ENCODE assay signal across 12 cellular contexts in genomic region chr4:20698382-20698781, GRCh38. TPM values are rescaled to one million over a fixed set of nuclear protein-coding genes. Genes with fewer than 3 reads are reported as not detected.
DNase-seq lines count a peak whose midpoint lies in the region; ATAC-seq and TF ChIP-seq lines count a peak whose summit lies in the region.
"Had no signal": no experiment of that assay in that cellular context is flagged by ENCODE, and none has a peak within 500 bp of the region (broad histone marks: within the 10 kb centered on the region; RNA-seq: fewer than 3 reads in every experiment).

No MANE protein-coding gene starts in this region.

- H3K9me3 Mint-ChIP-seq in HFFc6: no peaks in the 10 kb centered on the region
- H3K9me3 Mint-ChIP-seq: activated naive CD4-positive, alpha-beta T cell treated with anti-CD3 and anti-CD28 coated beads, Interleukin-2, amount 50 U/mL, for 24 hours had no signal

- no peaks in the 10 kb centered on the region; the same call in 1 of the 2 replicates for H3K27me3 Mint-ChIP-seq in HFFc6 (ENCODE audit: insufficient read depth)
- H3K27me3 Mint-ChIP-seq: activated naive CD4-positive, alpha-beta T cell treated with anti-CD3 and anti-CD28 coated beads, Interleukin-2, amount 50 U/mL, for 24 hours had no signal

- no peak overlapping the region for H3K27ac Mint-ChIP-seq in HFFc6

- H3K4me1 Mint-ChIP-seq in HFFc6 (ENCODE audit: low read depth): peaks cover 29% of the 10 kb centered on the region

- H3K27ac ChIP-seq in coronary artery: no peak overlapping the region

- peak; percentile 42 for DNase-seq in AG10803 (ENCODE audit: low read depth)
- DNase-seq in HFFc6: peak; percentile 14
- DNase-seq in SK-MEL-5 (ENCODE audit: low read depth, low spot score): peak; percentile 51
- peak; percentile 35 for DNase-seq in fibroblast of the aortic adventitia (ENCODE audit: low read depth)
- DNase-seq in coronary artery (ENCODE audit: low spot score): no peak
- no peak for DNase-seq in NCI-H146 (lab: John Stamatoyannopoulos, UW)
- no peak for DNase-seq in glomerular visceral epithelial cell (ENCODE audit: extremely low spot score)
- DNase-seq: activated CD4-positive, alpha-beta T cell treated with anti-CD3 and anti-CD28 coated beads for 36 hours; BE2C; glutamatergic neuron had no signal

- no peak for ATAC-seq in GM21825 (IDR thresholded peaks at IDR 0.05; ENCODE audit: unreplicated experiment)
- ATAC-seq: activated CD4-positive, alpha-beta T cell treated with anti-CD3 and anti-CD28 coated beads for 36 hours had no signal

- in situ Hi-C loops in SK-MEL-5 (cut with HindIII; ENCODE audit: low pct_unique_long_range_greater_than_20kb, low sequenced_read_pairs): no loop called here

- no peaks in the 10 kb centered on the region for H3K36me3 Mint-ChIP-seq in HFFc6 (ENCODE audit: low read depth)
- H3K36me3 Mint-ChIP-seq: activated naive CD4-positive, alpha-beta T cell treated with anti-CD3 and anti-CD28 coated beads, Interleukin-2, amount 50 U/mL, for 24 hours had no signal

- no peak overlapping the region for H3K4me3 Mint-ChIP-seq in HFFc6
- H3K4me3 Mint-ChIP-seq: activated CD4-positive, alpha-beta T cell treated with anti-CD3 and anti-CD28 coated beads for 36 hours had no signal

- TF ChIP-seq CTCF in AG10803 (conservative IDR thresholded peaks at IDR 0.05; ENCODE audit: low read length) (no peak), HFFc6 (IDR thresholded peaks at IDR 0.05) (no peak), fibroblast of the aortic adventitia (IDR thresholded peaks at IDR 0.05; ENCODE audit: insufficient read depth, low read length) (no peak), coronary artery (IDR thresholded peaks at IDR 0.05) (no peak)

- H3K4me3 ChIP-seq in AG10803 (ENCODE audit: low read length): no peak overlapping the region
- H3K4me3 ChIP-seq in fibroblast of the aortic adventitia (ENCODE audit: low read depth, low read length): no peak overlapping the region
- H3K4me3 ChIP-seq in coronary artery: no peak overlapping the region

RNA-seq across cellular contexts. Expression of gene PACRGL, which starts 1.9 kb away (rescaled TPM):
- 10 to 100 TPM in 5 of 6 experiments, 1 to 10 TPM in 1; 9.6 to 12.6 (median 10.5) TPM for total RNA-seq in HFFc6 (2021; fragmentation: NEBNext Ultra II Directional; extraction: Animal tissue kit (Norgen Biotek cat#: 25700))
- 34.0 and 35.6 TPM in 2 replicates for total RNA-seq in SK-MEL-5 (2014; rRNA removed; shearing (Covaris generic))
- polyA plus RNA-seq in SK-MEL-5 (2015; cell fraction: cytosol; rRNA removed): 29.5 and 34.7 TPM in 2 replicates
- polyA plus RNA-seq in SK-MEL-5 (2015; cell fraction: nucleus; rRNA removed): 61.4 and 66.6 TPM in 2 replicates
- total RNA-seq in fibroblast of the aortic adventitia (ENCODE audit: low replicate concordance): 20.3 and 29.6 TPM in 2 replicates

Comparison
In these comparisons a context has a peak if more than half of its experiments do, and no peak if none do; other contexts are left out.
1. DNase-seq: peak in AG10803 (single experiment), HFFc6 (single experiment), SK-MEL-5 (single experiment) and fibroblast of the aortic adventitia (single experiment); none in coronary artery (single experiment), NCI-H146 (single experiment) and glomerular visceral epithelial cell (single experiment).